Comparison of ENCODE assay signal across 8 cellular contexts in genomic region chr14:23301288-23301968, GRCh38. TPM values are rescaled to one million over a fixed set of nuclear protein-coding genes. Genes with fewer than 3 reads are reported as not detected.
DNase-seq lines count a peak whose midpoint lies in the region; ATAC-seq, FAIRE-seq and TF ChIP-seq lines count a peak whose summit lies in the region.

No MANE protein-coding gene starts in this region.

- peaks cover 23% of the 10 kb centered on the region for H3K4me1 Mint-ChIP-seq in activated naive CD8-positive, alpha-beta T cell (ENCODE audit: low read depth)

- 0 out of 2 replicates have a peak, but pooled peaks have one; percentile 8 for TF ChIP-seq RAD21 in SK-N-SH (IDR thresholded peaks at IDR 0.05; ENCODE audit: low read length)

- peaks cover 27% of the 10 kb centered on the region for H3F3A ChIP-seq in SK-N-SH (replicated peaks; ENCODE audit: insufficient read depth)

- TF ChIP-seq CTCF in GM12864 (IDR thresholded peaks at IDR 0.05; ENCODE audit: low read depth, low read length, missing control alignments) (peak; percentile 53), SK-N-SH (IDR thresholded peaks at IDR 0.05) (peak; percentile 83), pancreas (IDR thresholded peaks at IDR 0.05) (peak; percentile 48 to 57 (median 52)), tibial artery (IDR thresholded peaks at IDR 0.05) (peak; percentile 62 to 74)

- CTCF ChIA-PET in SK-N-SH (lab: Yijun Ruan, JAX), result interaction anchor here (0.6 to 4.7 kb wide), 25 partner anchors 9 to 290 kb away, joined by 3 to 26 read pairs (median 5); partner anchors contain the start of genes HOMEZ and PABPN1

- H2AFZ ChIP-seq in SK-N-SH (ENCODE audit: low read depth), result no peak overlapping the region

- TF ChIP-seq EP300 in SK-N-SH (IDR thresholded peaks at IDR 0.05; ENCODE audit: borderline replicate concordance in 1 of 2, low read depth in 1 of 2, low read length in 1 of 2), result 0 out of 4 replicates have a peak, but pooled peaks of 1 of the 2 experiments have one; percentile 4

- no peaks in the 10 kb centered on the region for H3K36me3 Mint-ChIP-seq in activated naive CD8-positive, alpha-beta T cell

- POLR2A ChIA-PET in SK-N-SH (lab: Yijun Ruan, JAX), result interaction anchor here (0.7 to 1.6 kb wide), 5 partner anchors 10 to 206 kb away, joined by 3 to 7 read pairs (median 4); partner anchors contain the start of genes ACIN1, C14orf119 and PABPN1

- H3K9me3 Mint-ChIP-seq in activated naive CD8-positive, alpha-beta T cell (ENCODE audit: low read depth), result no peaks in the 10 kb centered on the region

- FAIRE-seq in pancreas (lab: Jason Lieb, UNC), result no peak

- H3K36me3 ChIP-seq in SK-N-SH (replicated peaks in 1 of 2; ENCODE audit: control insufficient read depth in 1 of 2, insufficient read depth in 2 of 2, low read length in 1 of 2), result peaks cover 0 to 3% of the 10 kb centered on the region in 2 experiments
- H3K36me3 ChIP-seq in pancreas, result no peaks in the 10 kb centered on the region
- H3K36me3 ChIP-seq in tibial artery, result peaks cover 0 to 9% (median 0%) of the 10 kb centered on the region in 3 donors

- peak overlapping the region; percentile 82; the same call in 1 of the 2 replicates for H3K9ac ChIP-seq in SK-N-SH

- H3K27me3 ChIP-seq in SK-N-SH (ENCODE audit: insufficient read depth), result no peaks in the 10 kb centered on the region
- no peaks in the 10 kb centered on the region for H3K27me3 ChIP-seq in pancreas
- no peaks in the 10 kb centered on the region for H3K27me3 ChIP-seq in tibial artery

- H3K4me3 Mint-ChIP-seq in activated naive CD8-positive, alpha-beta T cell, result peak overlapping the region; percentile 88

- H3K4me3 ChIP-seq in GM12864 (ENCODE audit: low read depth, low read length) (peak overlapping the region; percentile 82), SK-N-SH (ENCODE audit: low read depth in 2 of 2, low read length in 1 of 2) (peak overlapping the region; percentile 69 to 91), pancreas (peak overlapping the region; percentile 54 to 82 (median 68)), tibial artery (peak overlapping the region; percentile 71 to 85)

- peaks cover 4% of the 10 kb centered on the region for H3K27me3 Mint-ChIP-seq in activated naive CD8-positive, alpha-beta T cell

- H3K9me3 ChIP-seq in SK-N-SH (no peaks in the 10 kb centered on the region), pancreas (no peaks in the 10 kb centered on the region), tibial artery (no peaks in the 10 kb centered on the region)

- H3K79me2 ChIP-seq in SK-N-SH (ENCODE audit: insufficient read depth), result peaks cover 9% of the 10 kb centered on the region

- H3K9me2 ChIP-seq in SK-N-SH, result no peaks in the 10 kb centered on the region

- H3K27ac ChIP-seq in SK-N-SH (ENCODE audit: low read depth in 2 of 2, low read length in 1 of 2) (peak overlapping the region; percentile 91 to 93), pancreas (peak overlapping the region; percentile 95 to 98 (median 98)), tibial artery (peak overlapping the region; percentile 94 to 99)

- peak overlapping the region; percentile 97 for H3K4me2 ChIP-seq in SK-N-SH

- ATAC-seq in HG02610 (IDR thresholded peaks at IDR 0.05; ENCODE audit: unreplicated experiment), result peak; percentile 82
- peak; percentile 90 for ATAC-seq in Right ventricle myocardium inferior
- ATAC-seq in pancreas, result peak; percentile 79 to 85 (median 84)

- intact Hi-C loops in Right ventricle myocardium inferior (cut with DNase I) (loop anchor here (1.0 to 5.0 kb wide), 2 partner anchors 20 to 166 kb away; partner anchors contain the start of genes NGDN and PABPN1), pancreas (cut with DNase I) (no loop called here), tibial artery (cut with DNase I; ENCODE audit: low total_unique reads) (no loop called here)

- H3K27ac Mint-ChIP-seq in activated naive CD8-positive, alpha-beta T cell, result peak overlapping the region; percentile 94

- H4K20me1 ChIP-seq in SK-N-SH (ENCODE audit: insufficient read depth), result no peaks in the 10 kb centered on the region

- H3K4me1 ChIP-seq in SK-N-SH (ENCODE audit: control insufficient read depth in 1 of 2, insufficient read depth in 2 of 2, low read depth in 1 of 2, low read length in 1 of 2) (peaks cover 14 to 18% of the 10 kb centered on the region in 2 experiments; a peak in 3 of 4 replicates), pancreas (peaks cover 6 to 16% (median 9%) of the 10 kb centered on the region in 3 donors), tibial artery (peaks cover 0 to 35% (median 22%) of the 10 kb centered on the region in 4 donors)

- WGBS in SK-N-SH (ENCODE audit: low lambda C conversion rate), result under 1% methylated on average over 35 of the region's 87 CpGs
- WGBS in pancreas, 2 donors, result 0 to 1% methylated on average over 60 to 86 of the region's 87 CpGs

- peak; percentile 91 for DNase-seq in GM12864 (ENCODE audit: low read depth)
- peak; percentile 97 for DNase-seq in NCI-H1048 (lab: John Stamatoyannopoulos, UW)
- DNase-seq in SK-N-SH, result peak; percentile 98
- DNase-seq in Right ventricle myocardium inferior (ENCODE audit: missing footprints), result peak; percentile 99
- DNase-seq in pancreas, result peak; percentile 97 to 99 (median 99)
- peak; percentile 98 to 99 for DNase-seq in tibial artery

TF ChIP-seq in SK-N-SH, 30 proteins besides CTCF, POLR2A, EP300 and RAD21 (continues in another document):
- TF ChIP-seq MEF2A (IDR thresholded peaks at IDR 0.05; ENCODE audit: borderline replicate concordance, low read depth) (no peak), TEAD4 (IDR thresholded peaks at IDR 0.05; ENCODE audit: borderline replicate concordance, insufficient read depth) (no peak), YY1 (IDR thresholded peaks at IDR 0.05; ENCODE audit: low read depth) (no peak), MAX (IDR thresholded peaks at IDR 0.05; ENCODE audit: low read depth) (peak; percentile 94), POLR2AphosphoS5 (IDR thresholded peaks at IDR 0.05; ENCODE audit: low read depth, low read length) (no peak), IRF3 (IDR thresholded peaks at IDR 0.05; ENCODE audit: low read depth, low read length) (no peak), FOXM1 (IDR thresholded peaks at IDR 0.05; ENCODE audit: low read depth) (no peak), USF1 (IDR thresholded peaks at IDR 0.05; ENCODE audit: borderline replicate concordance, low read depth) (peak; percentile 74), RFX5 (IDR thresholded peaks at IDR 0.05; ENCODE audit: low read length) (peak; percentile 9; the same call in 1 of the 2 replicates), SIN3A (IDR thresholded peaks at IDR 0.05; ENCODE audit: borderline replicate concordance, low read depth, low read length) (peak; percentile 91; the same call in 1 of the 2 replicates), SMC3 (IDR thresholded peaks at IDR 0.05; ENCODE audit: low read depth, low read length) (peak; percentile 19; the same call in 1 of the 2 replicates), MXI1 (IDR thresholded peaks at IDR 0.05; ENCODE audit: low read depth, low read length) (peak; percentile 94), FOXJ3 (CRISPR knock-in tag; IDR thresholded peaks at IDR 0.05) (peak; percentile 51; the same call in 1 of the 2 replicates)

RNA-seq across cellular contexts. Expression of gene PPP1R3E, which starts 1.2 kb away (rescaled TPM):
- polyA plus RNA-seq in SK-N-SH (2012; rRNA removed) (6.6 and 7.4 TPM in 2 replicates), pancreas (10 to 100 TPM; 18.0 to 25.9 TPM)
- polyA plus RNA-seq in SK-N-SH (2012; cell fraction: cytosol; rRNA removed), result 3.5 and 3.7 TPM in 2 replicates
- 42.7 and 51.8 TPM in 2 replicates for polyA plus RNA-seq in SK-N-SH (2012; cell fraction: nucleus; rRNA removed)
- total RNA-seq in Right ventricle myocardium inferior (7.9 TPM), pancreas (10 to 100 TPM in 2 of 6 donors, 1 to 10 TPM in 4; 4.1 to 12.8 (median 5.6) TPM)

RNA-seq across cellular contexts. Expression of gene BCL2L2, which starts 5.2 kb away (rescaled TPM):
- polyA plus RNA-seq in SK-N-SH (2012; rRNA removed) (30.6 and 49.4 TPM in 2 replicates), pancreas (10 to 100 TPM; 28.8 to 31.6 TPM)
- polyA plus RNA-seq in SK-N-SH (2012; cell fraction: cytosol; rRNA removed), result 27.9 and 35.0 TPM in 2 replicates
- 84.6 and 96.8 TPM in 2 replicates for polyA plus RNA-seq in SK-N-SH (2012; cell fraction: nucleus; rRNA removed)
- total RNA-seq in Right ventricle myocardium inferior (35.4 TPM), pancreas (10 to 100 TPM; 24.8 to 29.7 (median 26.2) TPM)

RNA-seq across cellular contexts. Expression of gene HOMEZ, which starts 15.5 kb away (rescaled TPM):
- polyA plus RNA-seq in SK-N-SH (2012; rRNA removed) (7.7 and 8.7 TPM in 2 replicates), pancreas (1 to 10 TPM; 4.9 to 5.9 TPM)
- polyA plus RNA-seq in SK-N-SH (2012; cell fraction: cytosol; rRNA removed), result 6.8 and 7.8 TPM in 2 replicates
- polyA plus RNA-seq in SK-N-SH (2012; cell fraction: nucleus; rRNA removed), result 8.6 and 11.1 TPM in 2 replicates
- total RNA-seq in Right ventricle myocardium inferior (8.0 TPM), pancreas (10 to 100 TPM in 1 of 6 donors, 1 to 10 TPM in 5; 4.5 to 10.3 (median 6.0) TPM)

RNA-seq across cellular contexts. Expression of gene PABPN1, which starts 19.8 kb away (rescaled TPM):
- polyA plus RNA-seq in SK-N-SH (2012; rRNA removed) (266 and 444 TPM in 2 replicates), pancreas (100 to 1,000 TPM; 154 to 166 TPM)
- 167 and 172 TPM in 2 replicates for polyA plus RNA-seq in SK-N-SH (2012; cell fraction: cytosol; rRNA removed)
- 987 and 2,028 TPM in 2 replicates for polyA plus RNA-seq in SK-N-SH (2012; cell fraction: nucleus; rRNA removed)
- total RNA-seq in Right ventricle myocardium inferior (73.7 TPM), pancreas (10 to 100 TPM; 32.6 to 82.2 (median 45.0) TPM)

RNA-seq across cellular contexts. Expression of gene SLC22A17, which starts 51.3 kb away (rescaled TPM):
- polyA plus RNA-seq in SK-N-SH (2012; rRNA removed), result 20.6 and 27.2 TPM in 2 replicates
- polyA plus RNA-seq in SK-N-SH (2012; cell fraction: cytosol; rRNA removed), result 6.7 and 12.0 TPM in 2 replicates
- polyA plus RNA-seq in SK-N-SH (2012; cell fraction: nucleus; rRNA removed), result 94.2 and 116 TPM in 2 replicates
- total RNA-seq in Right ventricle myocardium inferior, result 10.1 TPM
- 10 to 100 TPM in 4 of 6 donors, 1 to 10 TPM in 2; 6.4 to 19.6 (median 10.3) TPM for total RNA-seq in pancreas
- polyA plus RNA-seq in pancreas, result 10 to 100 TPM; 29.9 to 90.7 TPM

Comparison
In these comparisons a context has a peak if more than half of its experiments do, and no peak if none do; other contexts are left out.
1. Peak in every context shown above with its lines: DNase-seq, ATAC-seq, H3K4me3 ChIP-seq and H3K27ac ChIP-seq.